Comparison of ENCODE assay signal across 8 cellular contexts in genomic region chr15:73924258-73924921, GRCh38. TPM values are rescaled to one million over a fixed set of nuclear protein-coding genes. Genes with fewer than 3 reads are reported as not detected.
A peak's percentile ranks its signal among the peaks of the same experiment; 100 is the strongest.
DNase-seq lines count a peak whose midpoint lies in the region; ATAC-seq and TF ChIP-seq lines count a peak whose summit lies in the region.

No MANE protein-coding gene starts in this region.

- H3K36me3 ChIP-seq in GM23248 (ENCODE audit: low read depth) (no peaks in the 10 kb centered on the region), body of pancreas (replicated peaks in 1 of 2; ENCODE audit: insufficient read depth in 1 of 2, low read depth in 2 of 2) (no peaks in the 10 kb centered on the region)

- no peaks in the 10 kb centered on the region for H4K20me1 ChIP-seq in GM23248 (ENCODE audit: insufficient read depth)

- in situ Hi-C loops in GM23248 (cut with MboI): no loop called here
- in situ Hi-C loops in astrocyte of the spinal cord (cut with HindIII; ENCODE audit: low sequenced_read_pairs): no loop called here

- peaks cover 57% of the 10 kb centered on the region for H3K4me1 ChIP-seq in GM23248 (ENCODE audit: insufficient read depth)
- H3K4me1 ChIP-seq in body of pancreas: peaks cover 59% of the 10 kb centered on the region

- 2 to 5% methylated on average over 11 of the region's 11 CpGs for WGBS in GM23248 (ENCODE audit: low coverage in 1 of 2, low lambda C conversion rate in 2 of 2, missing lambda C conversion rate in 2 of 2), 2 experiments
- 50 to 52% methylated on average over 10 to 11 of the region's 11 CpGs for WGBS in body of pancreas, 2 donors

- H3K9ac ChIP-seq in GM23248: peak overlapping the region; percentile 90

- no peaks in the 10 kb centered on the region for H3K9me2 ChIP-seq in GM23248 (ENCODE audit: insufficient read depth)

- peak; percentile 95 for DNase-seq in GM23248
- DNase-seq in NCI-H82 (lab: John Stamatoyannopoulos, UW): peak; percentile 89
- DNase-seq in astrocyte of the spinal cord (ENCODE audit: low read depth, low spot score): peak; percentile 90
- peak; percentile 67 for DNase-seq in left kidney (ENCODE audit: low read depth, low spot score)
- DNase-seq in stromal cell of bone marrow (ENCODE audit: low read depth): peak; percentile 82
- no peak for DNase-seq in body of pancreas
- DNase-seq in NCI-H187 treated with DMSO at 0.1 percent for 48 hours (lab: John Stamatoyannopoulos, UW): no peak

- no peaks in the 10 kb centered on the region for H3K27me3 ChIP-seq in GM23248 (replicated peaks; ENCODE audit: insufficient read depth)
- H3K27me3 ChIP-seq in body of pancreas: no peaks in the 10 kb centered on the region

- TF ChIP-seq POLR2A in body of pancreas (IDR thresholded peaks at IDR 0.05): no peak

- no peak for ATAC-seq in GM21723 (IDR thresholded peaks at IDR 0.05; ENCODE audit: unreplicated experiment)
- no peak for ATAC-seq in body of pancreas

- peaks cover 67% of the 10 kb centered on the region for H3K79me2 ChIP-seq in GM23248 (ENCODE audit: insufficient read depth)

- H3K27ac ChIP-seq in GM23248: peak overlapping the region; percentile 94
- H3K27ac ChIP-seq in body of pancreas: peak overlapping the region in 2 of 4 donors; percentile 51

- H3K4me3 ChIP-seq in GM23248 (peak overlapping the region; percentile 45; the same call in 1 of the 2 replicates), astrocyte of the spinal cord (ENCODE audit: low read depth, low read length) (no peak overlapping the region), body of pancreas (no peak overlapping the region)

- H3K9me3 ChIP-seq in GM23248 (ENCODE audit: low read depth) (no peaks in the 10 kb centered on the region), body of pancreas (no peaks in the 10 kb centered on the region)

- H3F3A ChIP-seq in GM23248 (ENCODE audit: insufficient read depth): peaks cover 56% of the 10 kb centered on the region

- intact Hi-C loops in body of pancreas (cut with DNase I): no loop called here

- H2AFZ ChIP-seq in GM23248: peak overlapping the region; percentile 51; the same call in 1 of the 2 replicates

- H3K4me2 ChIP-seq in GM23248 (ENCODE audit: unreplicated experiment): peak overlapping the region; percentile 98

- TF ChIP-seq CTCF in astrocyte of the spinal cord (IDR thresholded peaks at IDR 0.05; ENCODE audit: low read depth, low read length) (no peak), body of pancreas (IDR thresholded peaks at IDR 0.05) (no peak)

RNA-seq across cellular contexts. Expression of gene LOXL1, which starts 1.9 kb away (rescaled TPM):
- total RNA-seq in GM23248 (2014; rRNA removed; shearing (Covaris generic)): 534 and 540 TPM in 2 replicates
- polyA plus RNA-seq in GM23248 (2016; fragmentation: Nextera tagmentation; extraction: Ambion mirVana): 396 and 401 TPM in 2 replicates
- total RNA-seq in body of pancreas: 10 to 100 TPM in 1 of 2 donors, 1 to 10 TPM in 1; 8.6 to 14.5 TPM

RNA-seq across cellular contexts. Expression of gene TBC1D21, which starts 51.0 kb away (rescaled TPM):
- total RNA-seq in GM23248 (2014; rRNA removed; shearing (Covaris generic)): not detected in 2 replicates
- not detected in 2 replicates for polyA plus RNA-seq in GM23248 (2016; fragmentation: Nextera tagmentation; extraction: Ambion mirVana)
- total RNA-seq in body of pancreas: not detected

Comparison
In these comparisons a context has a peak if more than half of its experiments do, and no peak if none do; other contexts are left out.
1. DNase-seq: peak in GM23248 (single experiment), NCI-H82 (single experiment), astrocyte of the spinal cord (single experiment), left kidney (single experiment) and stromal cell of bone marrow (single experiment); none in body of pancreas (0 of 4) and NCI-H187 treated with DMSO at 0.1 percent for 48 hours (single experiment).
2. RNA of gene LOXL1, which starts 1.9 kb away (total RNA-seq): 534 to 540 TPM in GM23248; 8.6 to 14.5 TPM in body of pancreas; every median in the first group is over 10 times any median in the second.